ENCODE assay signal across 26 cellular contexts in genomic region chr4:32061916-32062315, GRCh38.
"Had no signal": no experiment of that assay in that cellular context is flagged by ENCODE, and none has a peak within 500 bp of the region (broad histone marks: within the 10 kb centered on the region; RNA-seq: fewer than 3 reads in every experiment).

No MANE protein-coding gene starts in this region.

- ATAC-seq: gastroesophageal sphincter; left cardiac atrium; natural killer cell treated with Interleukin-12 subunit alpha and Interleukin-12 subunit beta and Interleukin-15 and Interleukin-18, amount 100 ng/mL, for 72 hours; stimulated activated naive B cell treated with anti-CD40 and anti-IgM and Interleukin-4, amounts not matched to agents 10 μg/mL and 1 μg/mL and 100 μg/mL, for 72 hours had no signal

- H3K27me3 ChIP-seq: esophagus muscularis mucosa, gastroesophageal sphincter, neural progenitor cell, ovary, right atrium auricular region, sigmoid colon, stomach, transverse colon had no signal

- H3K9me3 ChIP-seq: esophagus muscularis mucosa, gastroesophageal sphincter, left ventricle myocardium inferior, ovary, right atrium auricular region, sigmoid colon, thoracic aorta, transverse colon had no signal

- H3K27ac ChIP-seq: epithelial cell of prostate, esophagus muscularis mucosa, gastroesophageal sphincter, left ventricle myocardium inferior, neural progenitor cell, ovary, right atrium auricular region, sigmoid colon, skin epidermis, stomach, thoracic aorta, transverse colon had no signal

- DNase-seq: effector memory CD4-positive, alpha-beta T cell; immature natural killer cell; left cardiac atrium; left ventricle myocardium inferior; mesenchymal stem cell; midbrain; nucleus accumbens; ovary; sigmoid colon; stimulated activated CD4-positive, alpha-beta T cell treated with anti-CD3 and anti-CD28 coated beads, Interleukin-2, amount 100 ng/mL, for 24 hours; stimulated activated CD4-positive, alpha-beta T cell treated with anti-CD3 and anti-CD28 coated beads, Interleukin-4, amount 100 ng/mL, for 4 hours; stimulated activated naive B cell treated with anti-CD40 and anti-IgM and Interleukin-4, amounts not matched to agents 10 μg/mL and 1 μg/mL and 100 μg/mL, for 72 hours; stomach; substantia nigra; transverse colon had no signal

- H3K4me1 ChIP-seq: esophagus muscularis mucosa, gastroesophageal sphincter, left ventricle myocardium inferior, neural progenitor cell, right atrium auricular region, sigmoid colon, stomach, transverse colon had no signal

- H3K4me3 ChIP-seq: esophagus muscularis mucosa, gastroesophageal sphincter, left ventricle myocardium inferior, lung, neural progenitor cell, ovary, right atrium auricular region, sigmoid colon, skin epidermis, stomach, thoracic aorta, transverse colon had no signal

- FAIRE-seq: endometrium, keratinocyte had no signal

- H3K36me3 ChIP-seq: esophagus muscularis mucosa, gastroesophageal sphincter, left ventricle myocardium inferior, neural progenitor cell, ovary, right atrium auricular region, sigmoid colon, stomach, thoracic aorta, transverse colon had no signal
